Comparison of ENCODE assay signal across 26 cellular contexts in genomic region chr5:58369513-58370156, GRCh38.
"Had no signal": no experiment of that assay in that cellular context is flagged by ENCODE, and none has a peak within 500 bp of the region (broad histone marks: within the 10 kb centered on the region; RNA-seq: fewer than 3 reads in every experiment).

No MANE protein-coding gene starts in this region.

- H3K9me3 Mint-ChIP-seq: activated B cell treated with CpG ODN at 0.5 μM for 24 hours; activated CD4-positive, alpha-beta T cell treated with anti-CD3 and anti-CD28 coated beads, Interleukin-2, amount 10 ng/mL, durations not matched to agents 24 days and 14 days; activated T-cell treated with anti-CD3 and anti-CD28 coated beads, Interleukin-2, amount 50 U/mL, for 4 hours had no signal

- H3K4me3 ChIP-seq: ascending aorta, body of pancreas, SK-N-MC had no signal

- H3K4me1 ChIP-seq: ascending aorta, body of pancreas had no signal

- H3K4me1 Mint-ChIP-seq: activated B cell treated with CpG ODN at 0.5 μM for 24 hours; activated CD4-positive, alpha-beta T cell treated with anti-CD3 and anti-CD28 coated beads, Interleukin-2, amount 10 ng/mL, durations not matched to agents 24 days and 14 days; activated naive CD8-positive, alpha-beta T cell treated with anti-CD3 and anti-CD28 coated beads, Interleukin-2, amount 50 U/mL, for 24 hours; T-cell had no signal

- H3K36me3 ChIP-seq: ascending aorta had no signal

- H3K4me3 Mint-ChIP-seq: activated B cell treated with CpG ODN at 0.5 μM for 24 hours; activated CD4-positive, alpha-beta T cell treated with anti-CD3 and anti-CD28 coated beads, Interleukin-2, amount 10 ng/mL, durations not matched to agents 24 days and 14 days; activated naive CD8-positive, alpha-beta T cell treated with anti-CD3 and anti-CD28 coated beads, Interleukin-2, amount 50 U/mL, for 24 hours; activated T-cell treated with anti-CD3 and anti-CD28 coated beads, Interleukin-2, amount 50 U/mL, for 4 hours; T-cell had no signal

- DNase-seq: activated B cell treated with CpG ODN at 0.5 μM for 24 hours; activated CD4-positive, alpha-beta T cell treated with anti-CD3 and anti-CD28 coated beads for 1 hour; activated CD4-positive, alpha-beta T cell treated with anti-CD3 and anti-CD28 coated beads, Interleukin-2, amount 10 ng/mL, durations not matched to agents 24 days and 14 days; activated CD4-positive, alpha-beta T cell treated with anti-CD3 and anti-CD28 coated beads, Interleukin-2, amount 50 U/mL, for 48 hours; activated CD8-positive, alpha-beta memory T cell treated with anti-CD3 and anti-CD28 coated beads for 24 hours; activated effector memory CD4-positive, alpha-beta T cell treated with anti-CD3 and anti-CD28 coated beads, Interleukin-2, amount 50 U/mL, for 16 hours; activated naive CD4-positive, alpha-beta T cell treated with Interleukin-2 at 50 U/mL for 16 hours; activated naive CD8-positive, alpha-beta T cell treated with anti-CD3 and anti-CD28 coated beads, Interleukin-2, amount 50 U/mL, for 24 hours; activated T-cell treated with anti-CD3 and anti-CD28 coated beads, Interleukin-2, amount 50 U/mL, for 4 hours; amniotic stem cell; body of pancreas; Kasumi-1; NCI-H1105 treated with DMSO at 0.1 percent for 48 hours; NCI-H146; NCI-H187 treated with DMSO at 0.1 percent for 48 hours; NCI-H2171; NCI-H2227 treated with DMSO at 0.1 percent for 48 hours; NCI-H446 treated with DMSO at 0.1 percent for 48 hours; NCI-H524 treated with DMSO at 0.1 percent for 48 hours; PC-3; T-cell; T-helper 2 cell; T1000 had no signal

- H3K36me3 Mint-ChIP-seq: activated naive CD4-positive, alpha-beta T cell treated with anti-CD3 and anti-CD28 coated beads, Interleukin-2, amount 50 U/mL, for 72 hours; T-cell had no signal

- H3K27ac ChIP-seq: ascending aorta, body of pancreas, SK-N-MC had no signal

- ATAC-seq: activated naive CD4-positive, alpha-beta T cell treated with anti-CD3 and anti-CD28 coated beads, Interleukin-2, amount 50 U/mL, for 72 hours; activated naive CD8-positive, alpha-beta T cell treated with anti-CD3 and anti-CD28 coated beads, Interleukin-2, amount 50 U/mL, for 24 hours; activated T-cell treated with anti-CD3 and anti-CD28 coated beads, Interleukin-2, amount 50 U/mL, for 4 hours; body of pancreas; PC-3; T-cell had no signal

- H3K9me3 ChIP-seq: ascending aorta, body of pancreas had no signal

- H3K27me3 ChIP-seq: ascending aorta, body of pancreas had no signal

- H3K27me3 Mint-ChIP-seq: activated B cell treated with CpG ODN at 0.5 μM for 24 hours; activated CD4-positive, alpha-beta T cell treated with anti-CD3 and anti-CD28 coated beads, Interleukin-2, amount 10 ng/mL, durations not matched to agents 24 days and 14 days had no signal

- H3K27ac Mint-ChIP-seq: activated B cell treated with CpG ODN at 0.5 μM for 24 hours; activated CD4-positive, alpha-beta T cell treated with anti-CD3 and anti-CD28 coated beads, Interleukin-2, amount 10 ng/mL, durations not matched to agents 24 days and 14 days; activated naive CD4-positive, alpha-beta T cell treated with anti-CD3 and anti-CD28 coated beads, Interleukin-2, amount 50 U/mL, for 72 hours; activated naive CD8-positive, alpha-beta T cell treated with anti-CD3 and anti-CD28 coated beads, Interleukin-2, amount 50 U/mL, for 24 hours; T-cell had no signal
